ENCODE assay signal across 8 cellular contexts in the genomic region with DNA sequence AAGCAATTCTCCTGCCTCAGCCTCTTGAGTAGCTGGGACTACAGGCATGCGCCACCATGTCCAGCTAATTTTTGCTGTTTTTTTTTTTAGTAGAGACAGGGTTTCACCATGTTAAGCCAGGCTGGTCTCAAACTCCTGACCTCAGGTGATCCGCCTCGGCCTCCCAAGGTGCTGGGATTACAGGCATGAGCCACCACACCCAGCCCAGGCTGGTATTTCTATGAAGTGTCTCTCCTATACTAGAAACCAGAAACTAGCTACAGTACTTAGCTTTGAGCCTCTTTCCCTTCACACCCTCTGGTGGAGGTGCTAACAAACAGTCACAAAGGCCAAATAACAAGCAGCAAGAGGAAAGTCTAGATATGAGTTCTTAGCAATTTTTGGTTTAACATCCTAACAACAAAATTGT. TPM values are rescaled to one million over a fixed set of nuclear protein-coding genes. Genes with fewer than 3 reads are reported as not detected.
DNase-seq lines count a peak whose midpoint lies in the region; ATAC-seq and TF ChIP-seq lines count a peak whose summit lies in the region.
"Not testable (repeated sequence)": the region's sequence is repeated elsewhere in the genome, so short reads cannot be mapped to it uniquely, and the experiment has no call there.

No MANE protein-coding gene starts in this region.

- H4K20me1 ChIP-seq in MM.1S (ENCODE audit: insufficient read depth, low read length), result peaks cover 61% of the 10 kb centered on the region

- H3K79me2 ChIP-seq in MM.1S (ENCODE audit: low read length), result peaks cover 100% of the 10 kb centered on the region

- H3K4me2 ChIP-seq in MM.1S (ENCODE audit: low read depth, low read length), result not testable (repeated sequence)

- not testable (repeated sequence) for H3K27ac ChIP-seq in MM.1S (ENCODE audit: low read length)
- H3K27ac ChIP-seq in SK-N-MC, result 0 out of 2 replicates have a peak overlapping the region, but pooled peaks have one; percentile 15

- not testable (repeated sequence) for H3K9me3 ChIP-seq in MM.1S (replicated peaks; ENCODE audit: insufficient read depth, low read length); SK-N-MC (ENCODE audit: low read depth, low read length)

- H3K9ac ChIP-seq in MM.1S (ENCODE audit: low read length); SK-N-MC (ENCODE audit: insufficient read length): not testable (repeated sequence)

- H3K9me2 ChIP-seq in MM.1S (replicated peaks; ENCODE audit: insufficient read depth, low read length), result not testable (repeated sequence)

- not testable (repeated sequence) for H3K9me3 Mint-ChIP-seq in activated T-cell treated with anti-CD3 and anti-CD28 coated beads, Interleukin-2, amount 50 U/mL, for 4 hours; effector memory CD8-positive, alpha-beta T cell; progenitor cell of endocrine pancreas (ENCODE audit: low read depth)

- H3K4me1 Mint-ChIP-seq in activated T-cell treated with anti-CD3 and anti-CD28 coated beads, Interleukin-2, amount 50 U/mL, for 4 hours (ENCODE audit: low read depth), result peaks cover 89% of the 10 kb centered on the region
- H3K4me1 Mint-ChIP-seq in effector memory CD8-positive, alpha-beta T cell (ENCODE audit: low read depth in 2 of 2), result peaks cover 80 to 90% of the 10 kb centered on the region in 2 donors
- peaks cover 62% of the 10 kb centered on the region for H3K4me1 Mint-ChIP-seq in progenitor cell of endocrine pancreas (ENCODE audit: low read depth)

- H3K27me3 Mint-ChIP-seq in activated T-cell treated with anti-CD3 and anti-CD28 coated beads, Interleukin-2, amount 50 U/mL, for 4 hours (ENCODE audit: low read depth); effector memory CD8-positive, alpha-beta T cell; progenitor cell of endocrine pancreas: not testable (repeated sequence)

- H3K36me3 ChIP-seq in MM.1S (replicated peaks; ENCODE audit: insufficient read depth, low read length); SK-N-MC (ENCODE audit: insufficient read depth, low read length): not testable (repeated sequence)

- H3K36me3 Mint-ChIP-seq in activated T-cell treated with anti-CD3 and anti-CD28 coated beads, Interleukin-2, amount 50 U/mL, for 4 hours (ENCODE audit: insufficient read depth); progenitor cell of endocrine pancreas (ENCODE audit: insufficient read depth): not testable (repeated sequence)
- peaks cover 44% of the 10 kb centered on the region for H3K36me3 Mint-ChIP-seq in effector memory CD8-positive, alpha-beta T cell (ENCODE audit: insufficient read depth)

- peak; percentile 77 to 81 for ATAC-seq in activated T-cell treated with anti-CD3 and anti-CD28 coated beads, Interleukin-2, amount 50 U/mL, for 4 hours
- peak; percentile 90 for ATAC-seq in effector memory CD8-positive, alpha-beta T cell (replicated peaks)

- peaks cover 16% of the 10 kb centered on the region for H3K4me1 ChIP-seq in MM.1S (ENCODE audit: low read length)

- not testable (repeated sequence) for H3F3A ChIP-seq in MM.1S (ENCODE audit: insufficient read depth, low read length)

- peak overlapping the region; percentile 68 to 89 for H3K27ac Mint-ChIP-seq in effector memory CD8-positive, alpha-beta T cell
- H3K27ac Mint-ChIP-seq in progenitor cell of endocrine pancreas, result peak overlapping the region; percentile 39

- H3K4me3 Mint-ChIP-seq in activated T-cell treated with anti-CD3 and anti-CD28 coated beads, Interleukin-2, amount 50 U/mL, for 4 hours, result peak overlapping the region; percentile 17
- peak overlapping the region; percentile 66 to 93 for H3K4me3 Mint-ChIP-seq in effector memory CD8-positive, alpha-beta T cell
- not testable (repeated sequence) for H3K4me3 Mint-ChIP-seq in progenitor cell of endocrine pancreas (ENCODE audit: low read depth)

- H3K4me3 ChIP-seq in MM.1S (ENCODE audit: low read length); SK-N-MC: not testable (repeated sequence)

- H3K27me3 ChIP-seq in MM.1S (replicated peaks; ENCODE audit: insufficient read depth, low read length), result not testable (repeated sequence)

- TF ChIP-seq CTCF in GM12874 (IDR thresholded peaks at IDR 0.05; ENCODE audit: insufficient read depth, low read depth, low read length), result peak; percentile 61
- peak; percentile 30 for TF ChIP-seq CTCF in MM.1S (IDR thresholded peaks at IDR 0.05; ENCODE audit: low read length)
- peak; percentile 44 for TF ChIP-seq CTCF in progenitor cell of endocrine pancreas (IDR thresholded peaks at IDR 0.05; ENCODE audit: unreplicated experiment)

- H2AFZ ChIP-seq in MM.1S (ENCODE audit: low read length), result not testable (repeated sequence)

- DNase-seq in AML-193 (lab: John Stamatoyannopoulos, UW) (peak; percentile 60 to 65), MM.1S (peak; percentile 42), kidney glomerular epithelial cell (lab: John Stamatoyannopoulos, UW) (peak; percentile 51)
- DNase-seq in SK-N-MC (ENCODE audit: low read depth, low spot score); progenitor cell of endocrine pancreas (ENCODE audit: low spot score, unreplicated experiment): not testable (repeated sequence)
- peak; percentile 16 for DNase-seq in activated T-cell treated with anti-CD3 and anti-CD28 coated beads, Interleukin-2, amount 50 U/mL, for 4 hours
- peak; percentile 30 to 49 (median 37) for DNase-seq in effector memory CD8-positive, alpha-beta T cell

RNA-seq across cellular contexts. Expression of a gene that starts 6.4 kb away (rescaled TPM):
- total RNA-seq in activated T-cell treated with anti-CD3 and anti-CD28 coated beads, Interleukin-2, amount 50 U/mL, for 4 hours, result 10 to 100 TPM; 44.1 to 58.1 (median 47.7) TPM
- total RNA-seq in progenitor cell of endocrine pancreas, result 173 and 174 TPM in 2 replicates
